ENCODE assay signal across 29 cellular contexts in the genomic region with DNA sequence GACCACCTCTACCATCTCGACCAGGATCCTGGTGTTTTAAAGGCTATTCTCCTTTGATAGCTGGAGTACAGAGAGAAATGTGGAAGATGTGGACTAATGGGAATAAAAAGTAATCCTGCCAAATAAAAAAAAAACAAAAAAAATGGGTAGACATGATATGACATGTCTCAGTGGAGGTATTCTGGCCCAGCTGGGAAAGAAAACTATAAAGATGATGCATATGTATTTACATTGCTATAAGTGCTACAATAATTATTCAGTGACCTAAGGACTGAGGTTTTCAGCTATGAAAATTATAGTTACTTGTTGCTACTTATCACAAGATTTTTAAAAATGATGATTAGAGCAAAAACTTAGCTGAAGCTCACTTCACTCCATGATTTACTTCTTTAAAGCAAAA.
"Had no signal": no experiment of that assay in that cellular context is flagged by ENCODE, and none has a peak within 500 bp of the region (broad histone marks: within the 10 kb centered on the region; RNA-seq: fewer than 3 reads in every experiment).

No MANE protein-coding gene starts in this region.

- FAIRE-seq: colon had no signal

- H3K4me1 ChIP-seq: ascending aorta, gastrocnemius medialis, heart left ventricle had no signal

- H3K36me3 Mint-ChIP-seq: activated naive CD4-positive, alpha-beta T cell treated with anti-CD3 and anti-CD28 coated beads, Interleukin-2, amount 10 ng/mL, durations not matched to agents 7 days and 5 days; activated naive CD4-positive, alpha-beta T cell treated with anti-CD3 and anti-CD28 coated beads, Interleukin-2, amount 50 U/mL, for 72 hours; activated naive CD8-positive, alpha-beta T cell treated with anti-CD3 and anti-CD28 coated beads, Interleukin-2, amount 10 ng/mL, durations not matched to agents 7 days and 5 days; brain had no signal

- H3K4me3 ChIP-seq: ascending aorta, gastrocnemius medialis, heart left ventricle had no signal

- H3K36me3 ChIP-seq: ascending aorta, gastrocnemius medialis, heart left ventricle had no signal

- DNase-seq: activated CD4-positive, alpha-beta memory T cell treated with anti-CD3 and anti-CD28 coated beads, Interleukin-2, amount 10 ng/mL, durations not matched to agents 7 days and 5 days; activated CD4-positive, alpha-beta T cell treated with anti-CD3 and anti-CD28 coated beads for 36 hours; activated CD4-positive, alpha-beta T cell treated with anti-CD3 and anti-CD28 coated beads, Interleukin-2, amount 10 ng/mL, durations not matched to agents 7 days and 5 days; activated CD4-positive, alpha-beta T cell treated with anti-CD3 and anti-CD28 coated beads, Interleukin-2, amount 50 U/mL, for 4 hours; activated CD4-positive, CD25-positive, alpha-beta regulatory T cell; activated CD4-positive, CD25-positive, alpha-beta regulatory T cell treated with anti-CD3 and anti-CD28 coated beads, Interleukin-2, amount 50 U/mL, for 72 hours; activated CD8-positive, alpha-beta memory T cell treated with anti-CD3 and anti-CD28 coated beads, Interleukin-2, amount 50 U/mL, for 48 hours; activated gamma-delta T cell; activated naive CD4-positive, alpha-beta T cell; activated naive CD4-positive, alpha-beta T cell treated with anti-CD3 and anti-CD28 coated beads, Interleukin-2, amount 10 ng/mL, durations not matched to agents 7 days and 5 days; activated naive CD8-positive, alpha-beta T cell treated with anti-CD3 and anti-CD28 coated beads, Interleukin-2, amount 10 ng/mL, durations not matched to agents 7 days and 5 days; activated T-cell treated with anti-CD3 and anti-CD28 coated beads for 4 hours; activated T-cell treated with anti-CD3 and anti-CD28 coated beads, Interleukin-2, amount 50 U/mL, for 24 hours; activated T-cell treated with anti-CD3 and anti-CD28 coated beads, Interleukin-2, amount 50 U/mL, for 72 hours; caudate nucleus; cortex of kidney; dermis blood vessel endothelial cell; effector CD4-positive, alpha-beta T cell; effector memory CD8-positive, alpha-beta T cell; foreskin fibroblast; gastrocnemius medialis; glutamatergic neuron; heart left ventricle; T-helper 2 cell had no signal

- H3K4me3 Mint-ChIP-seq: activated CD4-positive, alpha-beta memory T cell treated with anti-CD3 and anti-CD28 coated beads, Interleukin-2, amount 10 ng/mL, durations not matched to agents 7 days and 5 days; activated CD4-positive, alpha-beta T cell treated with anti-CD3 and anti-CD28 coated beads for 36 hours; activated CD4-positive, alpha-beta T cell treated with anti-CD3 and anti-CD28 coated beads, Interleukin-2, amount 10 ng/mL, durations not matched to agents 7 days and 5 days; activated naive CD4-positive, alpha-beta T cell treated with anti-CD3 and anti-CD28 coated beads, Interleukin-2, amount 10 ng/mL, durations not matched to agents 7 days and 5 days; activated naive CD8-positive, alpha-beta T cell treated with anti-CD3 and anti-CD28 coated beads, Interleukin-2, amount 10 ng/mL, durations not matched to agents 7 days and 5 days; activated T-cell treated with anti-CD3 and anti-CD28 coated beads, Interleukin-2, amount 50 U/mL, for 24 hours; activated T-cell treated with anti-CD3 and anti-CD28 coated beads, Interleukin-2, amount 50 U/mL, for 72 hours; brain; effector memory CD8-positive, alpha-beta T cell had no signal

- H3K27ac Mint-ChIP-seq: activated CD4-positive, alpha-beta memory T cell treated with anti-CD3 and anti-CD28 coated beads, Interleukin-2, amount 10 ng/mL, durations not matched to agents 7 days and 5 days; activated CD4-positive, alpha-beta T cell treated with anti-CD3 and anti-CD28 coated beads for 36 hours; activated CD4-positive, alpha-beta T cell treated with anti-CD3 and anti-CD28 coated beads, Interleukin-2, amount 10 ng/mL, durations not matched to agents 7 days and 5 days; activated naive CD4-positive, alpha-beta T cell treated with anti-CD3 and anti-CD28 coated beads, Interleukin-2, amount 10 ng/mL, durations not matched to agents 7 days and 5 days; activated naive CD4-positive, alpha-beta T cell treated with anti-CD3 and anti-CD28 coated beads, Interleukin-2, amount 50 U/mL, for 72 hours; activated naive CD8-positive, alpha-beta T cell treated with anti-CD3 and anti-CD28 coated beads, Interleukin-2, amount 10 ng/mL, durations not matched to agents 7 days and 5 days; activated T-cell treated with anti-CD3 and anti-CD28 coated beads, Interleukin-2, amount 50 U/mL, for 24 hours; activated T-cell treated with anti-CD3 and anti-CD28 coated beads, Interleukin-2, amount 50 U/mL, for 72 hours; brain; effector memory CD8-positive, alpha-beta T cell had no signal

- H3K27me3 Mint-ChIP-seq: activated CD4-positive, alpha-beta T cell treated with anti-CD3 and anti-CD28 coated beads for 36 hours; activated CD4-positive, alpha-beta T cell treated with anti-CD3 and anti-CD28 coated beads, Interleukin-2, amount 10 ng/mL, durations not matched to agents 7 days and 5 days; activated naive CD4-positive, alpha-beta T cell treated with anti-CD3 and anti-CD28 coated beads, Interleukin-2, amount 10 ng/mL, durations not matched to agents 7 days and 5 days; activated naive CD8-positive, alpha-beta T cell treated with anti-CD3 and anti-CD28 coated beads, Interleukin-2, amount 10 ng/mL, durations not matched to agents 7 days and 5 days; activated T-cell treated with anti-CD3 and anti-CD28 coated beads, Interleukin-2, amount 50 U/mL, for 24 hours; effector memory CD8-positive, alpha-beta T cell had no signal

- H3K9me3 Mint-ChIP-seq: activated CD4-positive, alpha-beta memory T cell treated with anti-CD3 and anti-CD28 coated beads, Interleukin-2, amount 10 ng/mL, durations not matched to agents 7 days and 5 days; activated CD4-positive, alpha-beta T cell treated with anti-CD3 and anti-CD28 coated beads, Interleukin-2, amount 10 ng/mL, durations not matched to agents 7 days and 5 days; activated naive CD4-positive, alpha-beta T cell treated with anti-CD3 and anti-CD28 coated beads, Interleukin-2, amount 50 U/mL, for 72 hours; activated naive CD8-positive, alpha-beta T cell treated with anti-CD3 and anti-CD28 coated beads, Interleukin-2, amount 10 ng/mL, durations not matched to agents 7 days and 5 days; activated T-cell treated with anti-CD3 and anti-CD28 coated beads, Interleukin-2, amount 50 U/mL, for 24 hours; effector memory CD8-positive, alpha-beta T cell had no signal

- ATAC-seq: activated CD4-positive, alpha-beta T cell treated with anti-CD3 and anti-CD28 coated beads for 36 hours; activated naive CD4-positive, alpha-beta T cell treated with anti-CD3 and anti-CD28 coated beads, Interleukin-2, amount 50 U/mL, for 72 hours; activated T-cell treated with anti-CD3 and anti-CD28 coated beads, Interleukin-2, amount 50 U/mL, for 72 hours; effector memory CD8-positive, alpha-beta T cell; esophagus mucosa; gastrocnemius medialis; heart left ventricle had no signal

- H3K27ac ChIP-seq: ascending aorta, gastrocnemius medialis, heart left ventricle had no signal

- H3K27me3 ChIP-seq: ascending aorta, gastrocnemius medialis, heart left ventricle had no signal

- H3K4me1 Mint-ChIP-seq: activated CD4-positive, alpha-beta memory T cell treated with anti-CD3 and anti-CD28 coated beads, Interleukin-2, amount 10 ng/mL, durations not matched to agents 7 days and 5 days; activated CD4-positive, alpha-beta T cell treated with anti-CD3 and anti-CD28 coated beads for 36 hours; activated CD4-positive, alpha-beta T cell treated with anti-CD3 and anti-CD28 coated beads, Interleukin-2, amount 10 ng/mL, durations not matched to agents 7 days and 5 days; activated naive CD4-positive, alpha-beta T cell treated with anti-CD3 and anti-CD28 coated beads, Interleukin-2, amount 10 ng/mL, durations not matched to agents 7 days and 5 days; activated naive CD8-positive, alpha-beta T cell treated with anti-CD3 and anti-CD28 coated beads, Interleukin-2, amount 10 ng/mL, durations not matched to agents 7 days and 5 days had no signal
